In the genomic region with DNA sequence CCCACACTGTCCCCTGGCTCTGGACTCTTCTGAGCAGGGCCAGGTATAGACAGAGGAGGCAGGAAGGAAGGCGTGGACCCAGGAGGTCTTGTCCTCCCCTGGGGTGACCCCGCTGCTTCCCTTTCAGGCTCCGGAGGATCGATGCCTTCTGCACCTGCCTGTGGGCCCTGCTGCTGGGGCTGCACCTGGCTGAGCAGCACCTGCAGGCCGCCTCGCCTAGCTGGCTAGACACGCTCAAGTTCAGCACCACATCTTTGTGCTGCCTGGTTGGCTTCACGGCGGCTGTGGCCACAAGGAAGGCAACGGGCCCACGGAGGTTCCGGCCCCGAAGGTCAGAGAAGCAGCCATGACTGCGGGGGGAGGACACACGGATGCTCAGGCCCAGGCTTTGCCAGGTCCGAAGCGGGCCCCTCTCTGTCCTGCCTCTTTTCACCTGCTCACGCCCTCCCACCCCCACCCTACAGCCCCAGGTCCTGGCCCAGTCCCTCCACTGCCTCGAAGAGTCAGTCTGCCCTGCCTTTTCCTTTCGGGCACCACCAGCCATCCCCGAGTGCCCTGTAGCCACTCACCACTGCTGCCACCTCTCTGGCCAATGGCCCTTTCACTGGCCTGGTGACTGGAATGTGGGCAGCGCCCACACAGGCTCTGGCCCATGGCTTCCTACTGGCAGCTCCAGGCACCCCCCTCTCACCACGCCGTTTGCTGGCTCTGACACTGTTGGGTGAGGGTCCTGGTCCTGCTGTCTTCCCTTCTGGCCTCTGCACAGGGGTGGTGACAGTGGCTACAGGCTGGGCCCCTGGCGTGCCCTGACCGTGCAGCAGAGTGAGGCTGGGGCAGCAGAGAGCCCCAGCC, we compare ENCODE assay signal across 1 cellular context.
TF ChIP-seq lines count a peak whose summit lies in the region.

No MANE protein-coding gene starts in this region.

TF ChIP-seq in GM12878, 131 proteins besides CTCF, POLR2A, EP300 and RAD21:
- TF ChIP-seq SIX5 (IDR thresholded peaks at IDR 0.05; ENCODE audit: low read depth, low read length, severe bottlenecking) = no peak
- no peak for TF ChIP-seq HDAC2 (IDR thresholded peaks at IDR 0.05)
- TF ChIP-seq BCL11A (IDR thresholded peaks at IDR 0.05; ENCODE audit: low read depth, low read length) = no peak
- no peak for TF ChIP-seq DPF2 (IDR thresholded peaks at IDR 0.05)
- no peak for TF ChIP-seq SREBF1 (IDR thresholded peaks at IDR 0.05; ENCODE audit: low read length)
- TF ChIP-seq, protein P1, sequence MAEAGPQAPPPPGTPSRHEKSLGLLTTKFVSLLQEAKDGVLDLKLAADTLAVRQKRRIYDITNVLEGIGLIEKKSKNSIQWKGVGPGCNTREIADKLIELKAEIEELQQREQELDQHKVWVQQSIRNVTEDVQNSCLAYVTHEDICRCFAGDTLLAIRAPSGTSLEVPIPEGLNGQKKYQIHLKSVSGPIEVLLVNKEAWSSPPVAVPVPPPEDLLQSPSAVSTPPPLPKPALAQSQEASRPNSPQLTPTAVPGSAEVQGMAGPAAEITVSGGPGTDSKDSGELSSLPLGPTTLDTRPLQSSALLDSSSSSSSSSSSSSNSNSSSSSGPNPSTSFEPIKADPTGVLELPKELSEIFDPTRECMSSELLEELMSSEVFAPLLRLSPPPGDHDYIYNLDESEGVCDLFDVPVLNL (IDR thresholded peaks at IDR 0.05; ENCODE audit: low read depth, low read length) = no peak
- no peak for TF ChIP-seq PML (IDR thresholded peaks at IDR 0.05; ENCODE audit: low read length)
- TF ChIP-seq ZNF24 (IDR thresholded peaks at IDR 0.05) = no peak
- TF ChIP-seq HDGF (IDR thresholded peaks at IDR 0.05) = no peak
- TF ChIP-seq, protein P2, sequence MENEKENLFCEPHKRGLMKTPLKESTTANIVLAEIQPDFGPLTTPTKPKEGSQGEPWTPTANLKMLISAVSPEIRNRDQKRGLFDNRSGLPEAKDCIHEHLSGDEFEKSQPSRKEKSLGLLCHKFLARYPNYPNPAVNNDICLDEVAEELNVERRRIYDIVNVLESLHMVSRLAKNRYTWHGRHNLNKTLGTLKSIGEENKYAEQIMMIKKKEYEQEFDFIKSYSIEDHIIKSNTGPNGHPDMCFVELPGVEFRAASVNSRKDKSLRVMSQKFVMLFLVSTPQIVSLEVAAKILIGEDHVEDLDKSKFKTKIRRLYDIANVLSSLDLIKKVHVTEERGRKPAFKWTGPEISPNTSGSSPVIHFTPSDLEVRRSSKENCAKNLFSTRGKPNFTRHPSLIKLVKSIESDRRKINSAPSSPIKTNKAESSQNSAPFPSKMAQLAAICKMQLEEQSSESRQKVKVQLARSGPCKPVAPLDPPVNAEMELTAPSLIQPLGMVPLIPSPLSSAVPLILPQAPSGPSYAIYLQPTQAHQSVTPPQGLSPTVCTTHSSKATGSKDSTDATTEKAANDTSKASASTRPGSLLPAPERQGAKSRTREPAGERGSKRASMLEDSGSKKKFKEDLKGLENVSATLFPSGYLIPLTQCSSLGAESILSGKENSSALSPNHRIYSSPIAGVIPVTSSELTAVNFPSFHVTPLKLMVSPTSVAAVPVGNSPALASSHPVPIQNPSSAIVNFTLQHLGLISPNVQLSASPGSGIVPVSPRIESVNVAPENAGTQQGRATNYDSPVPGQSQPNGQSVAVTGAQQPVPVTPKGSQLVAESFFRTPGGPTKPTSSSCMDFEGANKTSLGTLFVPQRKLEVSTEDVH (IDR thresholded peaks at IDR 0.05; ENCODE audit: low read depth, partially characterized antibody) = no peak
TF ChIP-seq in GM12878: peak in this region for 0.
